In the genomic region with DNA sequence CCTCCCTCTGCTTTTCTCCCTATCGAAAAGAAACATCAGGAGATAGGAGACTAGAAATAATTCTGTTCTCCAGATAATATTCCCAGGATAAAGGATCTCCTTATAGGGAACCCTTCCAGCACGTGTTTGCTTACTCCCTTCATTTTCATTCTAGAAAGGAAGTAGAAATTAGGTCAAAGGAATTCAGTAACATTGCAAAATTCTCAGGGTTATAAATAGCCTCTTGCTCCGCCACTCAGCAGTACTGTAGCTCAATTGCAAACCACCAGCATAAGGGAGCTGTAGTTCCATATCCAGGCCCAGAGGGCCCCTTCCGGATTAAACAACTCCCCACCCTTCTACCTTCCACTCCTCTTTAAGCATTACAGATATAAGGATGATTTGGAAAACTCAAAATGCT, we compare ENCODE assay signal across 8 cellular contexts. TPM values are rescaled to one million over a fixed set of nuclear protein-coding genes. Genes with fewer than 3 reads are reported as not detected.
DNase-seq lines count a peak whose midpoint lies in the region; ATAC-seq and TF ChIP-seq lines count a peak whose summit lies in the region.

No MANE protein-coding gene starts in this region.

- no peak for ATAC-seq in HG03095 (IDR thresholded peaks at IDR 0.05; ENCODE audit: unreplicated experiment)

- H3K4me1 ChIP-seq in fibroblast of lung (ENCODE audit: control insufficient read depth, extremely low read depth, insufficient read depth, low read length) (peaks cover 17% of the 10 kb centered on the region), prostate gland (replicated peaks) (peaks cover 48% of the 10 kb centered on the region)

- WGBS in prostate gland = 17% methylated on average over 4 of the region's 4 CpGs

- H4K20me1 ChIP-seq in fibroblast of lung (ENCODE audit: control insufficient read depth, extremely low read depth, insufficient read depth, low read length) = no peaks in the 10 kb centered on the region

- peak; percentile 21 for TF ChIP-seq POLR2A in prostate gland (IDR thresholded peaks at IDR 0.05)

- H3K27me3 ChIP-seq in fibroblast of lung (ENCODE audit: control insufficient read depth, insufficient read depth, low read length) (no peaks in the 10 kb centered on the region), prostate gland (replicated peaks; ENCODE audit: insufficient read depth) (no peaks in the 10 kb centered on the region)

- DNase-seq in EH (ENCODE audit: low read depth) (peak; percentile 89), SKM-1 (lab: John Stamatoyannopoulos, UW; ENCODE audit: unreplicated experiment) (peak; percentile 91), fibroblast of lung (ENCODE audit: low read depth in 2 of 2) (peak; percentile 74 to 90), prostate gland (ENCODE audit: low spot score) (no peak), NCI-H510A (lab: John Stamatoyannopoulos, UW) (no peak)
- no peak for DNase-seq in stimulated activated naive CD4-positive, alpha-beta T cell (lab: John Stamatoyannopoulos, UW)
- DNase-seq in stimulated activated CD4-positive, alpha-beta T cell treated with anti-CD3 and anti-CD28 coated beads, Interleukin-15, amount 100 ng/mL, for 24 hours = no peak

- H3K36me3 ChIP-seq in fibroblast of lung (ENCODE audit: control insufficient read depth, insufficient read depth, low read length) (no peaks in the 10 kb centered on the region), prostate gland (no peaks in the 10 kb centered on the region)

- H3K79me2 ChIP-seq in fibroblast of lung (ENCODE audit: control insufficient read depth, insufficient read depth, low read length) = peaks cover 41% of the 10 kb centered on the region

- no peaks in the 10 kb centered on the region for H3K9me3 ChIP-seq in fibroblast of lung (ENCODE audit: control insufficient read depth, insufficient read depth, low read depth, low read length)
- H3K9me3 ChIP-seq in prostate gland = no peaks in the 10 kb centered on the region

- TF ChIP-seq CTCF in fibroblast of lung (conservative IDR thresholded peaks at IDR 0.05 in 1 of 2, IDR thresholded peaks at IDR 0.05 in 1 of 2; ENCODE audit: low read depth in 1 of 2, low read length in 2 of 2) = peak in 1 of 2 donors; percentile 14
- TF ChIP-seq CTCF in prostate gland (IDR thresholded peaks at IDR 0.05) = no peak

- no peak overlapping the region for H2AFZ ChIP-seq in fibroblast of lung (ENCODE audit: low read length)

- H3K27ac ChIP-seq in fibroblast of lung (ENCODE audit: insufficient read depth, low read length) (peak overlapping the region; percentile 55), prostate gland (peak overlapping the region; percentile 98)

- intact Hi-C loops in prostate gland (cut with DNase I) = loop anchor here (5.0 kb wide), 1 partner anchor 38 kb away; no protein-coding TSS in a partner anchor

- no peak overlapping the region for H3K9ac ChIP-seq in fibroblast of lung (ENCODE audit: insufficient read depth, low read length)

- peak overlapping the region; percentile 86 for H3K4me2 ChIP-seq in fibroblast of lung (ENCODE audit: extremely low read depth, insufficient read depth, low read length)

- H3K4me3 ChIP-seq in fibroblast of lung (replicated peaks in 1 of 4; ENCODE audit: control extremely low read depth in 1 of 4, insufficient read depth in 1 of 4, low read depth in 3 of 4, low read length in 4 of 4) (peak overlapping the region in 2 of 4 experiments; percentile 42 to 43), prostate gland (peak overlapping the region in 1 of 2 donors; percentile 2)

RNA-seq across cellular contexts. Expression of gene ELMO2, which starts 6.2 kb away (rescaled TPM):
- total RNA-seq in fibroblast of lung = 36.2 and 43.8 TPM in 2 replicates
- polyA plus RNA-seq in fibroblast of lung = 33.7 and 36.9 TPM in 2 replicates
- 26.3 and 28.4 TPM in 2 replicates for polyA plus RNA-seq in fibroblast of lung (2012)
- polyA minus RNA-seq in fibroblast of lung (ENCODE audit: low replicate concordance) = 76.3 and 87.8 TPM in 2 replicates
- 100 to 1,000 TPM in 1 of 2 donors, 10 to 100 TPM in 1; 47.7 to 117 TPM for total RNA-seq in prostate gland

Comparison
In these comparisons a context has a peak if more than half of its experiments do, and no peak if none do; other contexts are left out.
1. DNase-seq: peak in EH (single experiment), SKM-1 (single experiment) and fibroblast of lung (2 of 2); none in prostate gland (single experiment), stimulated activated naive CD4-positive, alpha-beta T cell (0 of 6), NCI-H510A (single experiment) and stimulated activated CD4-positive, alpha-beta T cell treated with anti-CD3 and anti-CD28 coated beads, Interleukin-15, amount 100 ng/mL, for 24 hours (single experiment).